In the genomic region with DNA sequence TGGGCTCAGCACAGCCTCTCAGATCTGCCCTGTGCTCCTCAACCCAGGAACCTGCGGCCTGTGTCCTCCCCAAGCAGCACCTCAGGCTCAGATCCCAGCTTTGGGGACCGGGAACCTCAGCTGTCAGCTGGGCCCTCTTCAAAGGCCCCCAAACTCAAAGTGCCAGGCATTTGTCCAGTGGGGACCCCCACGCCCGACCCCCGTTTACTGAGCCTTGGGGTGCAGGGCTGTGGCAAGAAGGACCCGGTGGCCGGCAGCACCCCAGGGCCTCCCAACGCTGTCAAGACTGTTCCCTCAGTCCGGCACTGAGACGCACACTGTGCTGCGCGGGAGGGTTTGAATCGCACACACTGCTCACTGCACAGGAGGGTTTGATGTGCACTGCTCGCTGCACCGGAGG, we compare ENCODE assay signal across 20 cellular contexts. TPM values are rescaled to one million over a fixed set of nuclear protein-coding genes. Genes with fewer than 3 reads are reported as not detected.
DNase-seq lines count a peak whose midpoint lies in the region; ATAC-seq, FAIRE-seq and TF ChIP-seq lines count a peak whose summit lies in the region.
"Had no signal": no experiment of that assay in that cellular context is flagged by ENCODE, and none has a peak within 500 bp of the region (broad histone marks: within the 10 kb centered on the region; RNA-seq: fewer than 3 reads in every experiment).

No MANE protein-coding gene starts in this region.

- H3K27me3 Mint-ChIP-seq in CD14-positive monocyte (ENCODE audit: low read depth in 3 of 3) = peaks cover 4 to 8% (median 5%) of the 10 kb centered on the region in 3 donors
- H3K27me3 Mint-ChIP-seq in Calu3 (ENCODE audit: unreplicated experiment) = no peaks in the 10 kb centered on the region

- no peak for TF ChIP-seq POLR2A in GM12878 (IDR thresholded peaks at IDR 0.05; ENCODE audit: low read depth, low read length)

- H3K36me3 ChIP-seq in GM12878 (ENCODE audit: control insufficient read depth in 2 of 2, insufficient read depth in 2 of 2, low read length in 1 of 2) (no peaks in the 10 kb centered on the region), lower lobe of right lung (no peaks in the 10 kb centered on the region), psoas muscle (ENCODE audit: insufficient read depth in 1 of 2, low read depth in 1 of 2) (no peaks in the 10 kb centered on the region)

- peaks cover 8% of the 10 kb centered on the region for H3K4me1 Mint-ChIP-seq in CD14-positive monocyte
- H3K4me1 Mint-ChIP-seq in Calu3 (ENCODE audit: low read depth, unreplicated experiment) = no peaks in the 10 kb centered on the region

- no peak for ATAC-seq in GM12878
- no peak for ATAC-seq in lower lobe of right lung
- no peak for ATAC-seq in psoas muscle
- ATAC-seq: Panc1 had no signal

- no peak overlapping the region for H3K27ac ChIP-seq in GM12878 (ENCODE audit: control insufficient read depth, insufficient read depth)
- no peak overlapping the region for H3K27ac ChIP-seq in lower lobe of right lung
- no peak overlapping the region for H3K27ac ChIP-seq in psoas muscle
- H3K27ac ChIP-seq: GM23248, SK-N-MC had no signal

- no peak for FAIRE-seq in GM12878 (lab: Jason Lieb, UNC)

- H3K4me2 ChIP-seq in GM12878 (ENCODE audit: control insufficient read depth, insufficient read depth) = no peak overlapping the region

- H3K4me3 Mint-ChIP-seq in CD14-positive monocyte (no peak overlapping the region), Calu3 (ENCODE audit: low read depth, unreplicated experiment) (no peak overlapping the region)

- H3K36me3 Mint-ChIP-seq in CD14-positive monocyte = no peaks in the 10 kb centered on the region
- peaks cover 4% of the 10 kb centered on the region for H3K36me3 Mint-ChIP-seq in Calu3 (ENCODE audit: insufficient read depth, unreplicated experiment)

- H3K9me3 Mint-ChIP-seq in CD14-positive monocyte (peaks cover 0 to 2% (median 0%) of the 10 kb centered on the region in 7 donors), Calu3 (ENCODE audit: low read depth, unreplicated experiment) (no peaks in the 10 kb centered on the region)

- WGBS in GM12878 (ENCODE audit: insufficient coverage, insufficient replicate concordance, low lambda C conversion rate, missing lambda C conversion rate) = 59% methylated on average over 15 of the region's 15 CpGs
- 89 to 91% (median 90%) methylated on average over 14 to 15 of the region's 15 CpGs for WGBS in psoas muscle, 3 donors

- H2AFZ ChIP-seq in GM12878 (ENCODE audit: control insufficient read depth, low read depth, low read length) = no peak overlapping the region
- H2AFZ ChIP-seq: GM23248 had no signal

- in situ Hi-C loops in GM12878 (cut with MboI) = no loop called here

- H3K27me3 ChIP-seq in GM12878 (replicated peaks in 1 of 2; ENCODE audit: control insufficient read depth in 2 of 2, insufficient read depth in 2 of 2, low read length in 1 of 2) = no peaks in the 10 kb centered on the region; a peak in 1 of 4 replicates
- no peaks in the 10 kb centered on the region for H3K27me3 ChIP-seq in lower lobe of right lung (ENCODE audit: low read depth)
- no peaks in the 10 kb centered on the region for H3K27me3 ChIP-seq in psoas muscle (ENCODE audit: insufficient read depth in 3 of 3, low read length in 2 of 3)

- H3K4me3 ChIP-seq in GM12878 (no peak overlapping the region), lower lobe of right lung (no peak overlapping the region), psoas muscle (no peak overlapping the region)
- H3K4me3 ChIP-seq: GM23248, SK-N-MC had no signal

- H3K9me3 ChIP-seq in GM12878 (replicated peaks; ENCODE audit: control insufficient read depth, insufficient read depth, low read length) (no peaks in the 10 kb centered on the region), lower lobe of right lung (no peaks in the 10 kb centered on the region), psoas muscle (no peaks in the 10 kb centered on the region)

- RAD21 ChIA-PET in GM12878 (lab: Charles Lee; ENCODE audit: unreplicated experiment) = no interaction called here

- TF ChIP-seq RAD21 in GM12878 (IDR thresholded peaks at IDR 0.05; ENCODE audit: insufficient read depth, low read depth, low read length) = no peak

- H3K4me1 ChIP-seq in GM12878 (ENCODE audit: control insufficient read depth, insufficient read depth, low read length) = no peaks in the 10 kb centered on the region
- H3K4me1 ChIP-seq in lower lobe of right lung = no peaks in the 10 kb centered on the region
- no peaks in the 10 kb centered on the region for H3K4me1 ChIP-seq in psoas muscle

- intact Hi-C loops in CD14-positive monocyte (cut with micrococcal nuclease) = no loop called here
- intact Hi-C loops in GM12878 (cut with micrococcal nuclease; ENCODE audit: unreplicated experiment) = no loop called here
- intact Hi-C loops in lower lobe of right lung (cut with DNase I) = no loop called here
- intact Hi-C loops in psoas muscle (cut with DNase I) = no loop called here
- intact Hi-C loops in Calu3 (cut with micrococcal nuclease; ENCODE audit: unreplicated experiment) = no loop called here

- BruUV-seq in GM12878 (replicated peaks; lab: Mats Ljungman, UMichigan) = no TSS peak
- no TSS peak for BruUV-seq in Calu3 (replicated peaks; lab: Mats Ljungman, UMichigan)

- POLR2A ChIA-PET in GM12878 (lab: Charles Lee) = no interaction called here

- no peak overlapping the region for H3K9ac ChIP-seq in GM12878 (ENCODE audit: control insufficient read depth, insufficient read depth, low read length)
- H3K9ac ChIP-seq: GM23248 had no signal

- CTCF ChIA-PET in GM12878 (lab: Yijun Ruan, JAX) = no interaction called here
- CTCF ChIA-PET in Calu3 (lab: Charles Lee) = no interaction called here

- H3K27ac Mint-ChIP-seq in CD14-positive monocyte = no peak overlapping the region
- no peak overlapping the region for H3K27ac Mint-ChIP-seq in Calu3 (ENCODE audit: unreplicated experiment)

- no peak for TF ChIP-seq EP300 in GM12878 (IDR thresholded peaks at IDR 0.05; ENCODE audit: borderline replicate concordance in 1 of 2, control insufficient read depth in 1 of 2, low read depth in 2 of 2, low read length in 2 of 2)

- H4K20me1 ChIP-seq in GM12878 (ENCODE audit: control insufficient read depth, insufficient read depth) = no peaks in the 10 kb centered on the region

- no peaks in the 10 kb centered on the region for H3K79me2 ChIP-seq in GM12878 (ENCODE audit: control insufficient read depth, insufficient read depth, low read length)

- SMC1A ChIA-PET in GM12878 (lab: Charles Lee; ENCODE audit: uncharacterized antibody, unreplicated experiment) = no interaction called here

- peak; percentile 33 for DNase-seq in CD14-positive monocyte (ENCODE audit: low spot score)
- DNase-seq in GM12878 (ENCODE audit: low read depth, low spot score) = no peak
- DNase-seq in lower lobe of right lung = peak; percentile 23
- DNase-seq in psoas muscle = peak; percentile 12 to 25
- DNase-seq in AG08395 (ENCODE audit: low spot score) = no peak
- no peak for DNase-seq in Calu3
- DNase-seq in NCI-H2081 treated with DMSO at 0.1 percent for 48 hours (lab: John Stamatoyannopoulos, UW) = no peak
- DNase-seq: ACHN, AML-193, DMS 273 treated with DMSO at 0.1 percent for 48 hours, DND-41, GM23248, HCEC 1CT, NCI-H1092 treated with DMSO at 0.1 percent for 48 hours, NCI-H146, NCI-H2029 treated with DMSO at 0.1 percent for 48 hours, NCI-H2171 treated with DMSO at 0.1 percent for 48 hours, NCI-H446 treated with DMSO at 0.1 percent for 48 hours had no signal

- TF ChIP-seq CTCF in CD14-positive monocyte (IDR thresholded peaks at IDR 0.05) (no peak), GM12878 (IDR thresholded peaks at IDR 0.05 in 2 of 3, conservative IDR thresholded peaks at IDR 0.05 in 1 of 3; ENCODE audit: control insufficient read depth in 2 of 3, extremely low read depth in 1 of 3, insufficient read depth in 1 of 3, low read depth in 3 of 3, low read length in 3 of 3) (no peak), lower lobe of right lung (IDR thresholded peaks at IDR 0.05) (no peak), psoas muscle (IDR thresholded peaks at IDR 0.05) (no peak), Calu3 (IDR thresholded peaks at IDR 0.05; ENCODE audit: unreplicated experiment) (no peak)

RNA-seq across cellular contexts. Expression of gene MORN1, which starts 35.0 kb away (rescaled TPM):
- polyA plus RNA-seq in CD14-positive monocyte = 1 to 10 TPM; 1.5 to 1.7 TPM
- 60.7 and 66.2 TPM in 2 replicates for total RNA-seq in GM12878 (2013; cell fraction: nucleolus; rRNA removed)
- total RNA-seq in GM12878 (2014; rRNA removed) = 7.9 and 8.7 TPM in 2 replicates
- total RNA-seq in GM12878 (2014; rRNA removed; fragmentation: Illumina TruSeq; extraction: Trizol) = 4.4 and 5.2 TPM in 2 replicates
- 5.8 and 7.4 TPM in 2 replicates for total RNA-seq in GM12878 (2021)
- polyA plus RNA-seq in GM12878 (2011; ENCODE audit: low read depth) = 2.5 TPM
- polyA plus RNA-seq in GM12878 (2011; rRNA removed) = 2.3 and 3.5 TPM in 2 replicates
- polyA plus RNA-seq in GM12878 (2011; cell fraction: cytosol; rRNA removed) = 3.2 and 3.6 TPM in 2 replicates
- 8.8 and 10.2 TPM in 2 replicates for polyA plus RNA-seq in GM12878 (2011; cell fraction: nucleus; rRNA removed)
- polyA plus RNA-seq in GM12878 (2012) = 4.5 and 5.2 TPM in 2 replicates
- polyA plus RNA-seq in GM12878 (2014; fragmentation: Illumina TruSeq; extraction: Trizol) = 1.7 and 2.0 TPM in 2 replicates
- 1 to 10 TPM in 1 of 2 experiments, under 1 TPM in 1; 0.76 to 1.8 TPM for polyA plus RNA-seq in GM12878 (2014; fragmentation: Nextera tagmentation; extraction: Ambion mirVana)
- 6.8 and 7.7 TPM in 2 replicates for polyA plus RNA-seq in GM12878 (2014; rRNA removed)
- polyA plus RNA-seq in GM12878 (2016; fragmentation: Nextera tagmentation; extraction: Ambion mirVana) = 1 to 10 TPM; 5.7 to 7.3 TPM
- 5.5 and 7.8 TPM in 2 replicates for polyA minus RNA-seq in GM12878 (2011; rRNA and poly(A)+ RNA removed)
- 1.9 and 2.1 TPM in 2 replicates for polyA minus RNA-seq in GM12878 (2011; cell fraction: cytosol; rRNA and poly(A)+ RNA removed)
- polyA minus RNA-seq in GM12878 (2011; cell fraction: nucleus; rRNA and poly(A)+ RNA removed) = 6.2 and 9.4 TPM in 2 replicates
- 13.4 TPM for total RNA-seq in lower lobe of right lung
- 1 to 10 TPM; 3.6 to 6.3 (median 4.5) TPM for total RNA-seq in psoas muscle
- polyA plus RNA-seq in psoas muscle = 1 to 10 TPM; 1.2 to 7.3 (median 3.1) TPM
- 23.2 and 25.9 TPM in 2 replicates for total RNA-seq in Calu3 (2022)

RNA-seq across cellular contexts. Expression of gene RER1, which starts 35.2 kb away (rescaled TPM):
- polyA plus RNA-seq in CD14-positive monocyte (100 to 1,000 TPM; 193 to 235 TPM), GM12878 (2011; rRNA removed) (194 and 216 TPM in 2 replicates), GM12878 (2014; fragmentation: Illumina TruSeq; extraction: Trizol) (172 and 189 TPM in 2 replicates), GM12878 (2014; fragmentation: Nextera tagmentation; extraction: Ambion mirVana) (10 to 100 TPM; 29.2 to 48.5 TPM), GM12878 (2014; rRNA removed) (105 and 124 TPM in 2 replicates), GM12878 (2016; fragmentation: Nextera tagmentation; extraction: Ambion mirVana) (100 to 1,000 TPM; 268 to 274 TPM), psoas muscle (100 to 1,000 TPM in 1 of 3 donors, 10 to 100 TPM in 2; 68.8 to 119 (median 91.3) TPM)
- total RNA-seq in GM12878 (2013; cell fraction: nucleolus; rRNA removed) = 63.7 and 66.3 TPM in 2 replicates
- total RNA-seq in GM12878 (2014; rRNA removed) (82.1 and 105 TPM in 2 replicates), GM12878 (2014; rRNA removed; fragmentation: Illumina TruSeq; extraction: Trizol) (80.8 and 84.8 TPM in 2 replicates), GM12878 (2021) (145 and 149 TPM in 2 replicates), lower lobe of right lung (133 TPM), psoas muscle (10 to 100 TPM; 71.1 to 97.6 (median 86.7) TPM), Calu3 (2022) (118 and 120 TPM in 2 replicates)
- 26.0 TPM for polyA plus RNA-seq in GM12878 (2011; ENCODE audit: low read depth)
- 152 and 242 TPM in 2 replicates for polyA plus RNA-seq in GM12878 (2011; cell fraction: cytosol; rRNA removed)
- 185 and 207 TPM in 2 replicates for polyA plus RNA-seq in GM12878 (2011; cell fraction: nucleus; rRNA removed)
- 81.4 and 94.1 TPM in 2 replicates for polyA plus RNA-seq in GM12878 (2012)
- 151 and 226 TPM in 2 replicates for polyA minus RNA-seq in GM12878 (2011; rRNA and poly(A)+ RNA removed)
- 29.3 and 33.4 TPM in 2 replicates for polyA minus RNA-seq in GM12878 (2011; cell fraction: cytosol; rRNA and poly(A)+ RNA removed)
- polyA minus RNA-seq in GM12878 (2011; cell fraction: nucleus; rRNA and poly(A)+ RNA removed) = 18.0 and 21.5 TPM in 2 replicates

RNA-seq across cellular contexts. Expression of gene PEX10, which starts 56.0 kb away (rescaled TPM):
- 10 to 100 TPM in 1 of 2 donors, 1 to 10 TPM in 1; 8.2 to 10.5 TPM for polyA plus RNA-seq in CD14-positive monocyte
- total RNA-seq in GM12878 (2013; cell fraction: nucleolus; rRNA removed) = 11.8 and 15.1 TPM in 2 replicates
- 23.7 and 24.9 TPM in 2 replicates for total RNA-seq in GM12878 (2014; rRNA removed)
- total RNA-seq in GM12878 (2014; rRNA removed; fragmentation: Illumina TruSeq; extraction: Trizol) = 7.4 TPM in 2 replicates
- 16.4 and 16.8 TPM in 2 replicates for total RNA-seq in GM12878 (2021)
- polyA plus RNA-seq in GM12878 (2011; ENCODE audit: low read depth) = 4.1 TPM
- 4.3 and 6.1 TPM in 2 replicates for polyA plus RNA-seq in GM12878 (2011; rRNA removed)
- polyA plus RNA-seq in GM12878 (2011; cell fraction: cytosol; rRNA removed) = 8.3 and 11.2 TPM in 2 replicates
- 21.3 and 22.1 TPM in 2 replicates for polyA plus RNA-seq in GM12878 (2011; cell fraction: nucleus; rRNA removed)
- polyA plus RNA-seq in GM12878 (2012) = 10.0 and 13.2 TPM in 2 replicates
- 3.8 and 5.6 TPM in 2 replicates for polyA plus RNA-seq in GM12878 (2014; fragmentation: Illumina TruSeq; extraction: Trizol)
- polyA plus RNA-seq in GM12878 (2014; fragmentation: Nextera tagmentation; extraction: Ambion mirVana) = under 1 TPM in 1 of 2 experiments, not detected in 1; 0.24 TPM
- polyA plus RNA-seq in GM12878 (2014; rRNA removed) = 19.4 and 20.8 TPM in 2 replicates
- polyA plus RNA-seq in GM12878 (2016; fragmentation: Nextera tagmentation; extraction: Ambion mirVana) = 10 to 100 TPM; 18.9 to 19.7 TPM
- 3.0 and 5.2 TPM in 2 replicates for polyA minus RNA-seq in GM12878 (2011; rRNA and poly(A)+ RNA removed)
- 2.9 and 3.4 TPM in 2 replicates for polyA minus RNA-seq in GM12878 (2011; cell fraction: cytosol; rRNA and poly(A)+ RNA removed)
- polyA minus RNA-seq in GM12878 (2011; cell fraction: nucleus; rRNA and poly(A)+ RNA removed) = 3.9 and 5.9 TPM in 2 replicates
- 12.4 TPM for total RNA-seq in lower lobe of right lung
- total RNA-seq in psoas muscle = 10 to 100 TPM; 14.1 to 19.7 (median 17.1) TPM
- polyA plus RNA-seq in psoas muscle = 10 to 100 TPM; 12.6 to 18.4 (median 16.2) TPM
- 22.3 and 24.0 TPM in 2 replicates for total RNA-seq in Calu3 (2022)

Comparison
In these comparisons a context has a peak if more than half of its experiments do, and no peak if none do; other contexts are left out.
1. DNase-seq: peak in CD14-positive monocyte (single experiment), lower lobe of right lung (single experiment) and psoas muscle (2 of 2); none in GM12878 (single experiment), AG08395 (single experiment), Calu3 (single experiment) and NCI-H2081 treated with DMSO at 0.1 percent for 48 hours (single experiment).